In the genomic region with DNA sequence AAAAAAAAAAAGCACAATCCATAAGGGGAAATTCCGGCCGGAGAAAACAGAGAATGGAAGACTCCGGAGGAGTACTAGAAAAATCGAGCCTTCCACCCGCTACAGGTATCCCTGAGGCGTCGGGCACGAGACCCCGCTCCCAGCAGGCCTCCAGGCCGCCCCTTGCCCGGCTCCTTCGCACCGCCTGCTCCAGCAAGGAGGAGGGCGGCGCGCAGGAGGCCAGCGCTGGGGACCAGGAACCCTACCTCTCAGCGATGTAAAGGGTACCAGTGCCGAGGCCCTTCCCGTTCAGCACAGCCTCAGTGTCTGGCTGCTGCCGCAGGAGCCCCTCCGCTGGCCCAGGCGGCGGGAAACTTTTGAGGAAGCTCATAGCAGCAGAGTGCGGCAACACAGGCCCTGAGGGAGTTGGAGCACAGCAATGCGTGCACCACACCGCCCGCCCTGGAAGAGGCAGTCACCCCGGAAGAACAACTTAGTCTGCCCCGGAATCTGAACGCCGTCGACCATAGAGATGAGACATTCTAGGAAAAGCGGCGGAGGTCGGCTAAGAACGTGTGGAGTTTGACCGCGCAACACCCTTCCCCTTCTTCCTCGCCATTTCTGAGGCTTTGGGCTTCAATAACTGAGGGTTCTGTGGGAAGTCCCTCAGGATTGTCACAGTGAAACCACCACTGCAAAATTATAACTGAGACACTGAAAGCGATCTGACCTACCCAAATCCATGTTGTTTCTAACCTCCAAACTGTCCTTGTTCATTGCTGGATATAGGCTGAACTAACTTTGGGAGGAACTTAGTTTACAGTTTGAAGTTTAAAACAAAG, we compare ENCODE assay signal across 8 cellular contexts. TPM values are rescaled to one million over a fixed set of nuclear protein-coding genes. Genes with fewer than 3 reads are reported as not detected.
DNase-seq lines count a peak whose midpoint lies in the region; ATAC-seq, FAIRE-seq and TF ChIP-seq lines count a peak whose summit lies in the region.

Gene CLNS1A, minus strand, starts transcription at position 450 of the 821 bp plus-strand sequence. Its CDS starts 80 bp downstream, at position 370.

- no peaks in the 10 kb centered on the region for H4K20me1 ChIP-seq in keratinocyte (ENCODE audit: control insufficient read depth, extremely low read depth, insufficient read depth, low read length)

- no peak for TF ChIP-seq CTCF in keratinocyte (optimal IDR thresholded peaks at IDR 0.05 in 1 of 3, IDR thresholded peaks at IDR 0.05 in 1 of 3, conservative IDR thresholded peaks at IDR 0.05 in 1 of 3; ENCODE audit: extremely low read depth in 1 of 3, insufficient read depth in 2 of 3, low read length in 3 of 3)

- no peaks in the 10 kb centered on the region for H3K9me3 ChIP-seq in keratinocyte (ENCODE audit: control insufficient read depth, low read depth, low read length)

- peak; percentile 98 for ATAC-seq in GM18909 (IDR thresholded peaks at IDR 0.05; ENCODE audit: poor library complexity, unreplicated experiment)
- peak; percentile 95 for ATAC-seq in HG03196 (IDR thresholded peaks at IDR 0.05; ENCODE audit: unreplicated experiment)
- peak; percentile 98 to 99 for ATAC-seq in activated CD4-positive, CD25-positive, alpha-beta regulatory T cell treated with anti-CD3 and anti-CD28 coated beads, Interleukin-2, amount 50 U/mL, for 24 hours

- peak within 1 kb of the TSS; percentile 65 for H3K27ac ChIP-seq in keratinocyte (ENCODE audit: control insufficient read depth, insufficient read depth, low read length)

- peak within 1 kb of the TSS; percentile 66 to 76 (median 72) for H3K4me3 ChIP-seq in keratinocyte (ENCODE audit: control insufficient read depth in 2 of 3, extremely low read depth in 1 of 3, insufficient read depth in 2 of 3, low read depth in 1 of 3, low read length in 3 of 3)

- peak within 1 kb of the TSS; percentile 91 for H3K4me2 ChIP-seq in keratinocyte (ENCODE audit: control insufficient read depth, extremely low read depth, insufficient read depth, low read depth, low read length)

- dilution Hi-C loops in keratinocyte (cut with MboI; ENCODE audit: extremely low pct_ligation_motif_present, low sequenced_read_pairs), result no loop called here

- H3K9ac ChIP-seq in keratinocyte (ENCODE audit: control insufficient read depth, extremely low read depth, insufficient read depth, low read length), result peak within 1 kb of the TSS; percentile 82

- FAIRE-seq in keratinocyte (lab: Jason Lieb, UNC), result peak; percentile 13

- no peaks in the 10 kb centered on the region for H3K27me3 ChIP-seq in keratinocyte (ENCODE audit: control insufficient read depth, extremely low read depth, insufficient read depth, low read length)

- DNase-seq in AG08395 (ENCODE audit: low spot score), result peak; percentile 86
- DNase-seq in NCI-H345 (lab: John Stamatoyannopoulos, UW), result peak; percentile 91
- DNase-seq in cerebellar cortex (ENCODE audit: low spot score), result peak; percentile 97
- DNase-seq in keratinocyte (ENCODE audit: low read depth, low spot score), result peak; percentile 21
- peak; percentile 53 to 67 for DNase-seq in stimulated activated CD4-positive, alpha-beta T cell treated with anti-CD3 and anti-CD28 coated beads, Interleukin-15, amount 100 ng/mL, for 1 hour (ENCODE audit: low read depth in 1 of 2, low spot score in 1 of 2)

- H2AFZ ChIP-seq in keratinocyte (ENCODE audit: control insufficient read depth, low read length), result peak within 1 kb of the TSS; percentile 96

- peaks cover 49% of the 10 kb centered on the region for H3K79me2 ChIP-seq in keratinocyte (ENCODE audit: control insufficient read depth, insufficient read depth, low read length)

- H3K9me1 ChIP-seq in keratinocyte (ENCODE audit: control insufficient read depth, extremely low read depth, insufficient read depth, low read length), result no peaks in the 10 kb centered on the region

- no peaks in the 10 kb centered on the region for H3K36me3 ChIP-seq in keratinocyte (ENCODE audit: control insufficient read depth in 2 of 2, extremely low read depth in 1 of 2, insufficient read depth in 2 of 2, low read length in 2 of 2)

- H3K4me1 ChIP-seq in keratinocyte (ENCODE audit: control insufficient read depth, extremely low read depth, insufficient read depth, low read length), result peaks cover 8% of the 10 kb centered on the region

RNA-seq across cellular contexts. Expression of gene CLNS1A, which starts in this region (rescaled TPM):
- polyA plus RNA-seq in keratinocyte, result 124 to 208 TPM (median 138 TPM) in 3 replicates
- polyA plus RNA-seq in keratinocyte (2011; ENCODE audit: low read depth), result 285 TPM
- polyA plus RNA-seq in keratinocyte (2011; cell fraction: cytosol; rRNA removed), result 138 and 219 TPM in 2 replicates
- polyA plus RNA-seq in keratinocyte (2011; cell fraction: nucleus; rRNA removed), result 87.1 and 100 TPM in 2 replicates
- polyA plus RNA-seq in keratinocyte (2012; ENCODE audit: low replicate concordance), result 132 and 136 TPM in 2 replicates
- polyA minus RNA-seq in keratinocyte, result 36.5 to 116 TPM (median 82.1 TPM) in 3 replicates
- polyA minus RNA-seq in keratinocyte (2011; cell fraction: cytosol; rRNA and poly(A)+ RNA removed), result 78.7 TPM
- 35.0 and 54.1 TPM in 2 replicates for polyA minus RNA-seq in keratinocyte (2011; cell fraction: nucleus; rRNA and poly(A)+ RNA removed)

Comparison
In these comparisons a context has a peak if more than half of its experiments do, and no peak if none do; other contexts are left out.
1. Peak in every context shown above with its lines: DNase-seq, ATAC-seq, H3K4me3 ChIP-seq and H3K27ac ChIP-seq.
2. DNase-seq: peak in every context shown above with its lines; median percentile 97 in cerebellar cortex; 91 in NCI-H345; 86 in AG08395; 60 in stimulated activated CD4-positive, alpha-beta T cell treated with anti-CD3 and anti-CD28 coated beads, Interleukin-15, amount 100 ng/mL, for 1 hour; 21 in keratinocyte.